In genomic region chr14:43370234-43370896, GRCh38 we compare ENCODE assay signal across 7 cellular contexts.
DNase-seq lines count a peak whose midpoint lies in the region; ATAC-seq, FAIRE-seq and TF ChIP-seq lines count a peak whose summit lies in the region.
"Not testable (repeated sequence)": the region's sequence is repeated elsewhere in the genome, so short reads cannot be mapped to it uniquely, and the experiment has no call there.

No MANE protein-coding gene starts in this region.

- H3K4me2 ChIP-seq in GM23338 = not testable (repeated sequence)
- H3K4me2 ChIP-seq in HepG2 (ENCODE audit: low read depth, low read length) = 0 out of 2 replicates have a peak overlapping the region, but pooled peaks have one; percentile 10

- H3K4me3 ChIP-seq in GM23338; HepG2 (replicated peaks in 1 of 3; ENCODE audit: insufficient read depth in 1 of 3, low read depth in 2 of 3, low read length in 3 of 3); sigmoid colon: not testable (repeated sequence)

- H3K79me2 ChIP-seq in GM23338 (replicated peaks; ENCODE audit: insufficient read depth); HepG2 (ENCODE audit: insufficient read depth, low read length): not testable (repeated sequence)

- in situ Hi-C loops in HepG2 (cut with HindIII; ENCODE audit: extremely low pct_ligation_motif_present, low pct_unique_long_range_greater_than_20kb) = not testable (repeated sequence)

- peak; percentile 35 for DNase-seq in DMS53 treated with DMSO at 0.1 percent for 48 hours (lab: John Stamatoyannopoulos, UW; ENCODE audit: unreplicated experiment)
- peak; percentile 4 for DNase-seq in GM23338 (ENCODE audit: low spot score)
- DNase-seq in NCI-H146 (lab: John Stamatoyannopoulos, UW) = peak; percentile 4
- peak; percentile 91 for DNase-seq in NCI-H748 (lab: John Stamatoyannopoulos, UW; ENCODE audit: unreplicated experiment)
- DNase-seq in RPMI8226 = peak; percentile 54
- DNase-seq in HepG2 (ENCODE audit: low spot score) = not testable (repeated sequence)
- DNase-seq in sigmoid colon = peak; percentile 42

- TF ChIP-seq EP300 in HepG2 (IDR thresholded peaks at IDR 0.05; ENCODE audit: low read depth in 2 of 2, low read length in 2 of 2); HepG2 (CRISPR knock-in tag; IDR thresholded peaks at IDR 0.05; ENCODE audit: borderline replicate concordance); sigmoid colon (IDR thresholded peaks at IDR 0.05): not testable (repeated sequence)

- H3K27ac ChIP-seq in GM23338 (ENCODE audit: low read depth); HepG2 (ENCODE audit: extremely low read length, insufficient read depth, low read length); sigmoid colon: not testable (repeated sequence)

- not testable (repeated sequence) for H3K9ac ChIP-seq in HepG2 (ENCODE audit: insufficient read depth, low read depth, low read length)

- H3K9me2 ChIP-seq in GM23338 (ENCODE audit: insufficient read depth) = not testable (repeated sequence)

- not testable (repeated sequence) for TF ChIP-seq POLR2A in HepG2 (IDR thresholded peaks at IDR 0.05; ENCODE audit: insufficient read depth in 1 of 2, low read depth in 2 of 2, low read length in 2 of 2); sigmoid colon (IDR thresholded peaks at IDR 0.05)

- peaks cover 12% of the 10 kb centered on the region; the same call in 2 of the 3 replicates for H3K9me3 Mint-ChIP-seq in GM23338

- H3K9me3 ChIP-seq in HepG2 (ENCODE audit: low read length); sigmoid colon: not testable (repeated sequence)

- H3K4me1 ChIP-seq in GM23338 (ENCODE audit: insufficient read depth); HepG2 (ENCODE audit: insufficient read depth, low read length); sigmoid colon: not testable (repeated sequence)

- 49% methylated on average over 15 of the region's 25 CpGs for WGBS in HepG2 (ENCODE audit: low lambda C conversion rate)
- WGBS in sigmoid colon, 2 donors = 88 to 92% methylated on average over 25 of the region's 25 CpGs

- not testable (repeated sequence) for H3K27me3 ChIP-seq in GM23338 (ENCODE audit: insufficient read depth); HepG2 (ENCODE audit: control insufficient read depth in 1 of 2, insufficient read depth in 2 of 2, low read length in 2 of 2); sigmoid colon

- H4K20me1 ChIP-seq in GM23338 (replicated peaks; ENCODE audit: insufficient read depth); HepG2 (ENCODE audit: insufficient read depth, low read length): not testable (repeated sequence)

- not testable (repeated sequence) for H3K4me3 Mint-ChIP-seq in GM23338

- not testable (repeated sequence) for BruUV-seq in HepG2 (replicated peaks; lab: Mats Ljungman, UMichigan)

- not testable (repeated sequence) for H3K36me3 Mint-ChIP-seq in GM23338 (ENCODE audit: low read depth)

- not testable (repeated sequence) for ATAC-seq in GM23338, HepG2

- peak overlapping the region; percentile 91; the same call in 1 of the 2 replicates for H2AFZ ChIP-seq in GM23338
- not testable (repeated sequence) for H2AFZ ChIP-seq in HepG2 (ENCODE audit: low read length)

- H3K36me3 ChIP-seq in GM23338 (ENCODE audit: insufficient read depth); HepG2 (replicated peaks in 1 of 2; ENCODE audit: control insufficient read depth in 1 of 2, insufficient read depth in 2 of 2, low read length in 2 of 2); sigmoid colon: not testable (repeated sequence)

- not testable (repeated sequence) for H3F3A ChIP-seq in GM23338 (replicated peaks; ENCODE audit: low read depth)

- not testable (repeated sequence) for H3K27ac Mint-ChIP-seq in GM23338

- not testable (repeated sequence) for TF ChIP-seq CTCF in GM23338 (conservative IDR thresholded peaks at IDR 0.05; ENCODE audit: low read depth in 2 of 2); HepG2 (CRISPR knock-in tag; IDR thresholded peaks at IDR 0.05); sigmoid colon (IDR thresholded peaks at IDR 0.05)

- not testable (repeated sequence) for H3K27me3 Mint-ChIP-seq in GM23338 (ENCODE audit: insufficient read depth, low read depth, poor library complexity)

- not testable (repeated sequence) for TF ChIP-seq RAD21 in HepG2 (CRISPR knock-in tag; IDR thresholded peaks at IDR 0.05)

- FAIRE-seq in HepG2 (lab: Jason Lieb, UNC) = not testable (repeated sequence)

- CTCF ChIA-PET in HepG2 (lab: Yijun Ruan, JAX; ENCODE audit: low intra/inter-chr PET ratio, low total read pairs) = not testable (repeated sequence)

- H3K4me1 Mint-ChIP-seq in GM23338 = not testable (repeated sequence)

- POLR2A ChIA-PET in HepG2 (lab: Yijun Ruan, JAX) = not testable (repeated sequence)

- intact Hi-C loops in HepG2 (cut with micrococcal nuclease; ENCODE audit: unreplicated experiment); sigmoid colon (cut with DNase I): not testable (repeated sequence)

TF ChIP-seq in HepG2, 621 proteins besides CTCF, POLR2A, EP300 and RAD21:
- TF ChIP-seq ZNF281 (CRISPR knock-in tag; IDR thresholded peaks at IDR 0.05; ENCODE audit: borderline replicate concordance) = peak; percentile 62
